Comparison of ENCODE assay signal across 2 cellular contexts in genomic region chr19:38211779-38212178, GRCh38.
TF ChIP-seq lines count a peak whose summit lies in the region.

No MANE protein-coding gene starts in this region.

TF ChIP-seq in HEK293, 187 proteins besides CTCF, POLR2A, EP300 and RAD21 (continued from another document):
- 0 out of 2 replicates have a peak, but pooled peaks have one; percentile 50 for TF ChIP-seq ZNF10 (tag by site-specific recombination; IDR thresholded peaks at IDR 0.05)

TF ChIP-seq in WTC11, 78 proteins besides CTCF, POLR2A, EP300 and RAD21 (continued from another document):
- TF ChIP-seq, protein P1, sequence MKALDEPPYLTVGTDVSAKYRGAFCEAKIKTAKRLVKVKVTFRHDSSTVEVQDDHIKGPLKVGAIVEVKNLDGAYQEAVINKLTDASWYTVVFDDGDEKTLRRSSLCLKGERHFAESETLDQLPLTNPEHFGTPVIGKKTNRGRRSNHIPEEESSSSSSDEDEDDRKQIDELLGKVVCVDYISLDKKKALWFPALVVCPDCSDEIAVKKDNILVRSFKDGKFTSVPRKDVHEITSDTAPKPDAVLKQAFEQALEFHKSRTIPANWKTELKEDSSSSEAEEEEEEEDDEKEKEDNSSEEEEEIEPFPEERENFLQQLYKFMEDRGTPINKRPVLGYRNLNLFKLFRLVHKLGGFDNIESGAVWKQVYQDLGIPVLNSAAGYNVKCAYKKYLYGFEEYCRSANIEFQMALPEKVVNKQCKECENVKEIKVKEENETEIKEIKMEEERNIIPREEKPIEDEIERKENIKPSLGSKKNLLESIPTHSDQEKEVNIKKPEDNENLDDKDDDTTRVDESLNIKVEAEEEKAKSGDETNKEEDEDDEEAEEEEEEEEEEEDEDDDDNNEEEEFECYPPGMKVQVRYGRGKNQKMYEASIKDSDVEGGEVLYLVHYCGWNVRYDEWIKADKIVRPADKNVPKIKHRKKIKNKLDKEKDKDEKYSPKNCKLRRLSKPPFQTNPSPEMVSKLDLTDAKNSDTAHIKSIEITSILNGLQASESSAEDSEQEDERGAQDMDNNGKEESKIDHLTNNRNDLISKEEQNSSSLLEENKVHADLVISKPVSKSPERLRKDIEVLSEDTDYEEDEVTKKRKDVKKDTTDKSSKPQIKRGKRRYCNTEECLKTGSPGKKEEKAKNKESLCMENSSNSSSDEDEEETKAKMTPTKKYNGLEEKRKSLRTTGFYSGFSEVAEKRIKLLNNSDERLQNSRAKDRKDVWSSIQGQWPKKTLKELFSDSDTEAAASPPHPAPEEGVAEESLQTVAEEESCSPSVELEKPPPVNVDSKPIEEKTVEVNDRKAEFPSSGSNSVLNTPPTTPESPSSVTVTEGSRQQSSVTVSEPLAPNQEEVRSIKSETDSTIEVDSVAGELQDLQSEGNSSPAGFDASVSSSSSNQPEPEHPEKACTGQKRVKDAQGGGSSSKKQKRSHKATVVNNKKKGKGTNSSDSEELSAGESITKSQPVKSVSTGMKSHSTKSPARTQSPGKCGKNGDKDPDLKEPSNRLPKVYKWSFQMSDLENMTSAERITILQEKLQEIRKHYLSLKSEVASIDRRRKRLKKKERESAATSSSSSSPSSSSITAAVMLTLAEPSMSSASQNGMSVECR (CRISPR knock-in tag; IDR thresholded peaks at IDR 0.05; ENCODE audit: borderline replicate concordance): no peak
- TF ChIP-seq, protein P2, sequence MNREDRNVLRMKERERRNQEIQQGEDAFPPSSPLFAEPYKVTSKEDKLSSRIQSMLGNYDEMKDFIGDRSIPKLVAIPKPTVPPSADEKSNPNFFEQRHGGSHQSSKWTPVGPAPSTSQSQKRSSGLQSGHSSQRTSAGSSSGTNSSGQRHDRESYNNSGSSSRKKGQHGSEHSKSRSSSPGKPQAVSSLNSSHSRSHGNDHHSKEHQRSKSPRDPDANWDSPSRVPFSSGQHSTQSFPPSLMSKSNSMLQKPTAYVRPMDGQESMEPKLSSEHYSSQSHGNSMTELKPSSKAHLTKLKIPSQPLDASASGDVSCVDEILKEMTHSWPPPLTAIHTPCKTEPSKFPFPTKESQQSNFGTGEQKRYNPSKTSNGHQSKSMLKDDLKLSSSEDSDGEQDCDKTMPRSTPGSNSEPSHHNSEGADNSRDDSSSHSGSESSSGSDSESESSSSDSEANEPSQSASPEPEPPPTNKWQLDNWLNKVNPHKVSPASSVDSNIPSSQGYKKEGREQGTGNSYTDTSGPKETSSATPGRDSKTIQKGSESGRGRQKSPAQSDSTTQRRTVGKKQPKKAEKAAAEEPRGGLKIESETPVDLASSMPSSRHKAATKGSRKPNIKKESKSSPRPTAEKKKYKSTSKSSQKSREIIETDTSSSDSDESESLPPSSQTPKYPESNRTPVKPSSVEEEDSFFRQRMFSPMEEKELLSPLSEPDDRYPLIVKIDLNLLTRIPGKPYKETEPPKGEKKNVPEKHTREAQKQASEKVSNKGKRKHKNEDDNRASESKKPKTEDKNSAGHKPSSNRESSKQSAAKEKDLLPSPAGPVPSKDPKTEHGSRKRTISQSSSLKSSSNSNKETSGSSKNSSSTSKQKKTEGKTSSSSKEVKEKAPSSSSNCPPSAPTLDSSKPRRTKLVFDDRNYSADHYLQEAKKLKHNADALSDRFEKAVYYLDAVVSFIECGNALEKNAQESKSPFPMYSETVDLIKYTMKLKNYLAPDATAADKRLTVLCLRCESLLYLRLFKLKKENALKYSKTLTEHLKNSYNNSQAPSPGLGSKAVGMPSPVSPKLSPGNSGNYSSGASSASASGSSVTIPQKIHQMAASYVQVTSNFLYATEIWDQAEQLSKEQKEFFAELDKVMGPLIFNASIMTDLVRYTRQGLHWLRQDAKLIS (CRISPR knock-in tag; IDR thresholded peaks at IDR 0.05; ENCODE audit: borderline replicate concordance): no peak
- TF ChIP-seq, protein P3, sequence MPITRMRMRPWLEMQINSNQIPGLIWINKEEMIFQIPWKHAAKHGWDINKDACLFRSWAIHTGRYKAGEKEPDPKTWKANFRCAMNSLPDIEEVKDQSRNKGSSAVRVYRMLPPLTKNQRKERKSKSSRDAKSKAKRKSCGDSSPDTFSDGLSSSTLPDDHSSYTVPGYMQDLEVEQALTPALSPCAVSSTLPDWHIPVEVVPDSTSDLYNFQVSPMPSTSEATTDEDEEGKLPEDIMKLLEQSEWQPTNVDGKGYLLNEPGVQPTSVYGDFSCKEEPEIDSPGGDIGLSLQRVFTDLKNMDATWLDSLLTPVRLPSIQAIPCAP (CRISPR knock-in tag; IDR thresholded peaks at IDR 0.05): no peak
- TF ChIP-seq ZNF281 (CRISPR knock-in tag; IDR thresholded peaks at IDR 0.05) (no peak), TEAD4 (CRISPR knock-in tag; IDR thresholded peaks at IDR 0.05) (no peak), ZNF671 (CRISPR knock-in tag; IDR thresholded peaks at IDR 0.05) (no peak), SP1 (CRISPR knock-in tag; conservative IDR thresholded peaks at IDR 0.05) (no peak)
